Comparison of ENCODE assay signal across 21 cellular contexts in genomic region chr13:23870356-23871146, GRCh38. TPM values are rescaled to one million over a fixed set of nuclear protein-coding genes. Genes with fewer than 3 reads are reported as not detected.
DNase-seq lines count a peak whose midpoint lies in the region; ATAC-seq, FAIRE-seq and TF ChIP-seq lines count a peak whose summit lies in the region.
"Had no signal": no experiment of that assay in that cellular context is flagged by ENCODE, and none has a peak within 500 bp of the region (broad histone marks: within the 10 kb centered on the region; RNA-seq: fewer than 3 reads in every experiment).

No MANE protein-coding gene starts in this region.

- H3K36me3 ChIP-seq in naive thymus-derived CD4-positive, alpha-beta T cell (ENCODE audit: control insufficient read depth in 2 of 3, insufficient read depth in 3 of 3, low read length in 3 of 3) = no peaks in the 10 kb centered on the region
- H3K36me3 ChIP-seq: BLaER1 treated with 17β-estradiol and CSF1 and Interleukin-3, amounts not matched to agents 10 nM and 100 nM; thyroid gland had no signal

- H3K9me3 ChIP-seq in naive thymus-derived CD4-positive, alpha-beta T cell (ENCODE audit: control insufficient read depth in 2 of 3, low read length in 3 of 3) = no peaks in the 10 kb centered on the region
- H3K9me3 ChIP-seq: BLaER1 treated with 17β-estradiol and CSF1 and Interleukin-3, amounts not matched to agents 10 nM and 100 nM; thyroid gland had no signal

- intact Hi-C loops in naive thymus-derived CD4-positive, alpha-beta T cell (cut with micrococcal nuclease) = loop anchor here (1.0 to 5.0 kb wide), 9 partner anchors 19 to 463 kb away; partner anchors contain the start of gene MIPEP (in 1 of the 2)

- H3K4me3 ChIP-seq in naive thymus-derived CD4-positive, alpha-beta T cell (ENCODE audit: low read length) = no peak overlapping the region
- H3K4me3 ChIP-seq: BLaER1 treated with 17β-estradiol and CSF1 and Interleukin-3, amounts not matched to agents 10 nM and 100 nM; thyroid gland had no signal

- POLR2A ChIA-PET in naive thymus-derived CD4-positive, alpha-beta T cell (lab: Charles Lee) = no interaction called here

- FAIRE-seq in RCC 7860 (lab: Jason Lieb, UNC) = peak; percentile 50

- H3K27ac Mint-ChIP-seq in naive thymus-derived CD4-positive, alpha-beta T cell = no peak overlapping the region
- H3K27ac Mint-ChIP-seq: nephron progenitor cell had no signal

- H3K9me3 Mint-ChIP-seq in naive thymus-derived CD4-positive, alpha-beta T cell = no peaks in the 10 kb centered on the region
- no peaks in the 10 kb centered on the region for H3K9me3 Mint-ChIP-seq in activated T-cell treated with anti-CD3 and anti-CD28 coated beads, Interleukin-2, amount 50 U/mL, for 4 hours
- H3K9me3 Mint-ChIP-seq: nephron progenitor cell had no signal

- H3K27ac ChIP-seq in C4-2B = peak overlapping the region; percentile 44
- H3K27ac ChIP-seq in naive thymus-derived CD4-positive, alpha-beta T cell (ENCODE audit: low read depth, low read length) = no peak overlapping the region
- H3K27ac ChIP-seq: BLaER1 treated with 17β-estradiol and CSF1 and Interleukin-3, amounts not matched to agents 10 nM and 100 nM; thyroid gland had no signal

- peaks cover 0 to 9% (median 5%) of the 10 kb centered on the region in 5 donors for H3K36me3 Mint-ChIP-seq in naive thymus-derived CD4-positive, alpha-beta T cell
- peaks cover 3% of the 10 kb centered on the region for H3K36me3 Mint-ChIP-seq in activated T-cell treated with anti-CD3 and anti-CD28 coated beads, Interleukin-2, amount 50 U/mL, for 4 hours (ENCODE audit: insufficient read depth)

- no peak for TF ChIP-seq CTCF in C4-2B (conservative IDR thresholded peaks at IDR 0.05)

- DNase-seq in RCC 7860 (ENCODE audit: low spot score) = no peak
- peak; percentile 52 for DNase-seq in myocyte (ENCODE audit: low read depth)
- DNase-seq in NOMO-1 treated with DMSO at 0.1 percent for 48 hours (lab: John Stamatoyannopoulos, UW; ENCODE audit: unreplicated experiment) = no peak
- DNase-seq in naive thymus-derived CD4-positive, alpha-beta T cell = no peak
- no peak for DNase-seq in activated T-cell treated with anti-CD3 and anti-CD28 coated beads, Interleukin-2, amount 50 U/mL, for 4 hours
- DNase-seq: activated CD4-positive, CD25-positive, alpha-beta regulatory T cell treated with anti-CD3 and anti-CD28 coated beads, Interleukin-2, amount 50 U/mL, for 72 hours; activated naive CD4-positive, alpha-beta T cell; DMS79; NCI-H2107; NCI-H69; nephron progenitor cell; retina; RPMI8226; stimulated activated CD4-positive, alpha-beta T cell treated with anti-CD3 and anti-CD28 coated beads, Interleukin-2, amount 100 ng/mL, for 48 hours; T-helper 1 cell; thyroid gland had no signal

- peaks cover 0 to 2% (median 0%) of the 10 kb centered on the region in 7 donors for H3K4me1 Mint-ChIP-seq in naive thymus-derived CD4-positive, alpha-beta T cell
- no peaks in the 10 kb centered on the region for H3K4me1 Mint-ChIP-seq in activated T-cell treated with anti-CD3 and anti-CD28 coated beads, Interleukin-2, amount 50 U/mL, for 4 hours (ENCODE audit: low read depth)

- H3K4me3 Mint-ChIP-seq in naive thymus-derived CD4-positive, alpha-beta T cell = no peak overlapping the region
- H3K4me3 Mint-ChIP-seq in activated T-cell treated with anti-CD3 and anti-CD28 coated beads, Interleukin-2, amount 50 U/mL, for 4 hours = no peak overlapping the region
- H3K4me3 Mint-ChIP-seq: nephron progenitor cell had no signal

- H3K27me3 ChIP-seq in naive thymus-derived CD4-positive, alpha-beta T cell (ENCODE audit: control insufficient read depth in 2 of 2, insufficient read depth in 2 of 2, low read length in 2 of 2) = no peaks in the 10 kb centered on the region
- H3K27me3 ChIP-seq: BLaER1 treated with 17β-estradiol and CSF1 and Interleukin-3, amounts not matched to agents 10 nM and 100 nM; thyroid gland had no signal

- no peaks in the 10 kb centered on the region for H3K27me3 Mint-ChIP-seq in naive thymus-derived CD4-positive, alpha-beta T cell
- H3K27me3 Mint-ChIP-seq in activated T-cell treated with anti-CD3 and anti-CD28 coated beads, Interleukin-2, amount 50 U/mL, for 4 hours (ENCODE audit: low read depth) = no peaks in the 10 kb centered on the region

- ATAC-seq in GM21528 (IDR thresholded peaks at IDR 0.05; ENCODE audit: low FRiP score, unreplicated experiment) (peak; percentile 55), GM21515 (IDR thresholded peaks at IDR 0.05; ENCODE audit: unreplicated experiment) (no peak)
- ATAC-seq in naive thymus-derived CD4-positive, alpha-beta T cell = no peak
- ATAC-seq in activated T-cell treated with anti-CD3 and anti-CD28 coated beads, Interleukin-2, amount 50 U/mL, for 4 hours = no peak
- ATAC-seq: left lobe of liver had no signal

- no peaks in the 10 kb centered on the region for H3K4me1 ChIP-seq in naive thymus-derived CD4-positive, alpha-beta T cell (ENCODE audit: control insufficient read depth in 2 of 2, insufficient read depth in 2 of 2, low read length in 2 of 2)
- H3K4me1 ChIP-seq: thyroid gland had no signal

- CTCF ChIA-PET in naive thymus-derived CD4-positive, alpha-beta T cell (lab: Charles Lee) = interaction anchor here (0.7 to 0.8 kb wide), 5 partner anchors 8 to 464 kb away, joined by 3 to 7 read pairs (median 3); no protein-coding TSS in a partner anchor

RNA-seq across cellular contexts. Expression of gene MIPEP, which starts 18.6 kb away (rescaled TPM):
- 18.3 and 19.9 TPM in 2 replicates for total RNA-seq in myocyte
- 28.2 TPM for polyA plus RNA-seq in myocyte (2012)
- total RNA-seq in naive thymus-derived CD4-positive, alpha-beta T cell = 10 to 100 TPM in 1 of 5 experiments, 1 to 10 TPM in 4; 8.0 to 10.5 (median 9.2) TPM
- polyA plus RNA-seq in naive thymus-derived CD4-positive, alpha-beta T cell = 10 to 100 TPM; 19.1 to 20.7 TPM
- 10 to 100 TPM; 15.1 to 20.1 (median 17.4) TPM for total RNA-seq in activated T-cell treated with anti-CD3 and anti-CD28 coated beads, Interleukin-2, amount 50 U/mL, for 4 hours

RNA-seq across cellular contexts. Expression of gene C1QTNF9B, which starts 26.8 kb away (rescaled TPM):
- not detected in 2 replicates for total RNA-seq in myocyte
- 0.16 TPM for polyA plus RNA-seq in myocyte (2012)
- not detected for total RNA-seq in naive thymus-derived CD4-positive, alpha-beta T cell
- polyA plus RNA-seq in naive thymus-derived CD4-positive, alpha-beta T cell = not detected
- total RNA-seq in activated T-cell treated with anti-CD3 and anti-CD28 coated beads, Interleukin-2, amount 50 U/mL, for 4 hours = not detected
- total RNA-seq: left lobe of liver, thyroid gland had no signal
